1 cellular context compared by ENCODE assay signal in genomic region chr12:79680051-79680450, GRCh38.
TF ChIP-seq lines count a peak whose summit lies in the region.

No MANE protein-coding gene starts in this region.

TF ChIP-seq in H1, 55 proteins besides CTCF, POLR2A, EP300 and RAD21:
- TF ChIP-seq SRF (IDR thresholded peaks at IDR 0.05; ENCODE audit: low read depth, low read length) (no peak), POLR2AphosphoS5 (IDR thresholded peaks at IDR 0.05; ENCODE audit: low read depth, low read length) (peak; percentile 33; the same call in 1 of the 2 replicates)
